Comparison of ENCODE assay signal across 17 cellular contexts in genomic region chr6:180295-180694, GRCh38.
DNase-seq lines count a peak whose midpoint lies in the region; ATAC-seq lines count a peak whose summit lies in the region.
"Had no signal": no experiment of that assay in that cellular context is flagged by ENCODE, and none has a peak within 500 bp of the region (broad histone marks: within the 10 kb centered on the region; RNA-seq: fewer than 3 reads in every experiment).

No MANE protein-coding gene starts in this region.

- ATAC-seq in activated T-cell treated with anti-CD3 and anti-CD28 coated beads, Interleukin-2, amount 50 U/mL, for 72 hours (replicated peaks in 1 of 2): peak; percentile 36 to 68
- peak; percentile 36 to 45 for ATAC-seq in activated naive CD4-positive, alpha-beta T cell treated with anti-CD3 and anti-CD28 coated beads, Interleukin-2, amount 50 U/mL, for 72 hours
- ATAC-seq in stimulated activated naive CD8-positive, alpha-beta T cell treated with anti-CD3 and anti-CD28 coated beads, Interleukin-15, Interleukin-2, amounts not matched to agents 100 U/mL and 50 U/mL, for 24 hours: peak; percentile 16
- ATAC-seq in GM21526 (IDR thresholded peaks at IDR 0.05; ENCODE audit: low FRiP score, unreplicated experiment): no peak
- ATAC-seq in HG03354 (IDR thresholded peaks at IDR 0.05; ENCODE audit: poor library complexity, severe bottlenecking, unreplicated experiment): no peak

- H3K9me3 Mint-ChIP-seq in activated T-cell treated with anti-CD3 and anti-CD28 coated beads, Interleukin-2, amount 50 U/mL, for 72 hours: peaks cover 0 to 6% of the 10 kb centered on the region in 2 donors
- H3K9me3 Mint-ChIP-seq in activated naive CD4-positive, alpha-beta T cell treated with anti-CD3 and anti-CD28 coated beads, Interleukin-2, amount 50 U/mL, for 72 hours: peaks cover 0 to 8% of the 10 kb centered on the region in 2 donors
- H3K9me3 Mint-ChIP-seq: neural crest cell had no signal

- peak overlapping the region; percentile 23 to 83 for H3K4me3 Mint-ChIP-seq in activated T-cell treated with anti-CD3 and anti-CD28 coated beads, Interleukin-2, amount 50 U/mL, for 72 hours
- H3K4me3 Mint-ChIP-seq: neural crest cell had no signal

- peak in 1 of 2 donors; percentile 23 for DNase-seq in activated T-cell treated with anti-CD3 and anti-CD28 coated beads, Interleukin-2, amount 50 U/mL, for 72 hours
- DNase-seq in activated T-cell treated with anti-CD3 and anti-CD28 coated beads, Interleukin-2, amount 50 U/mL, for 1 hour: no peak
- peak; percentile 63 for DNase-seq in MV-4-11 (lab: John Stamatoyannopoulos, UW)
- no peak for DNase-seq in activated naive CD4-positive, alpha-beta T cell treated with anti-CD3 and anti-CD28 coated beads, Interleukin-2, amount 50 U/mL, for 72 hours (ENCODE audit: low spot score in 2 of 2)
- DNase-seq in stimulated activated naive CD8-positive, alpha-beta T cell treated with anti-CD3 and anti-CD28 coated beads, Interleukin-15, Interleukin-2, amounts not matched to agents 100 U/mL and 50 U/mL, for 24 hours: peak; percentile 38
- no peak for DNase-seq in posterior cingulate gyrus
- DNase-seq: cerebellar nuclear complex; COR-L47; HCEC 1CT; kidney; mesenchymal stem cell; NCI-H2081 treated with DMSO at 0.1 percent for 48 hours; NCI-H526 treated with DMSO at 0.1 percent for 48 hours; stimulated activated CD4-positive, alpha-beta T cell treated with anti-CD3 and anti-CD28 coated beads, Interleukin-15, amount 100 ng/mL, for 24 hours had no signal

- H3K36me3 Mint-ChIP-seq in activated T-cell treated with anti-CD3 and anti-CD28 coated beads, Interleukin-2, amount 50 U/mL, for 72 hours (ENCODE audit: insufficient read depth in 2 of 2): peaks cover 0 to 3% of the 10 kb centered on the region in 2 donors
- peaks cover 10 to 19% of the 10 kb centered on the region in 2 donors for H3K36me3 Mint-ChIP-seq in activated naive CD4-positive, alpha-beta T cell treated with anti-CD3 and anti-CD28 coated beads, Interleukin-2, amount 50 U/mL, for 72 hours

- intact Hi-C loops in posterior cingulate gyrus (cut with DNase I): no loop called here

- no peak overlapping the region for H3K27ac Mint-ChIP-seq in activated T-cell treated with anti-CD3 and anti-CD28 coated beads, Interleukin-2, amount 50 U/mL, for 72 hours
- H3K27ac Mint-ChIP-seq in activated naive CD4-positive, alpha-beta T cell treated with anti-CD3 and anti-CD28 coated beads, Interleukin-2, amount 50 U/mL, for 72 hours: peak overlapping the region in 1 of 2 donors; percentile 77

- H3K27me3 Mint-ChIP-seq in activated T-cell treated with anti-CD3 and anti-CD28 coated beads, Interleukin-2, amount 50 U/mL, for 72 hours (ENCODE audit: low read depth): peaks cover 10% of the 10 kb centered on the region

- peaks cover 33% of the 10 kb centered on the region for H3K4me1 Mint-ChIP-seq in activated T-cell treated with anti-CD3 and anti-CD28 coated beads, Interleukin-2, amount 50 U/mL, for 72 hours (ENCODE audit: low read depth)
- H3K4me1 Mint-ChIP-seq: neural crest cell had no signal

Comparison
In these comparisons a context has a peak if more than half of its experiments do, and no peak if none do; other contexts are left out.
1. ATAC-seq: peak in activated T-cell treated with anti-CD3 and anti-CD28 coated beads, Interleukin-2, amount 50 U/mL, for 72 hours (2 of 2), activated naive CD4-positive, alpha-beta T cell treated with anti-CD3 and anti-CD28 coated beads, Interleukin-2, amount 50 U/mL, for 72 hours (2 of 2) and stimulated activated naive CD8-positive, alpha-beta T cell treated with anti-CD3 and anti-CD28 coated beads, Interleukin-15, Interleukin-2, amounts not matched to agents 100 U/mL and 50 U/mL, for 24 hours (single experiment); none in GM21526 (single experiment) and HG03354 (single experiment).
2. DNase-seq: peak in MV-4-11 (single experiment) and stimulated activated naive CD8-positive, alpha-beta T cell treated with anti-CD3 and anti-CD28 coated beads, Interleukin-15, Interleukin-2, amounts not matched to agents 100 U/mL and 50 U/mL, for 24 hours (single experiment); none in activated T-cell treated with anti-CD3 and anti-CD28 coated beads, Interleukin-2, amount 50 U/mL, for 1 hour (single experiment), activated naive CD4-positive, alpha-beta T cell treated with anti-CD3 and anti-CD28 coated beads, Interleukin-2, amount 50 U/mL, for 72 hours (0 of 2) and posterior cingulate gyrus (0 of 10).